ENCODE assay signal across 14 cellular contexts in genomic region chr17:67532326-67532871, GRCh38.
A peak's percentile ranks its signal among the peaks of the same experiment; 100 is the strongest.
DNase-seq lines count a peak whose midpoint lies in the region; ATAC-seq lines count a peak whose summit lies in the region.
"Had no signal": no experiment of that assay in that cellular context is flagged by ENCODE, and none has a peak within 500 bp of the region (broad histone marks: within the 10 kb centered on the region; RNA-seq: fewer than 3 reads in every experiment).

No MANE protein-coding gene starts in this region.

- no peak for ATAC-seq in GM21825 (IDR thresholded peaks at IDR 0.05; ENCODE audit: unreplicated experiment)
- no peak for ATAC-seq in GM21526 (IDR thresholded peaks at IDR 0.05; ENCODE audit: low FRiP score, unreplicated experiment)
- ATAC-seq: activated CD8-positive, alpha-beta T cell treated with anti-CD3 and anti-CD28 coated beads, Interleukin-2, amount 10 ng/mL, durations not matched to agents 7 days and 5 days had no signal

- H3K27ac ChIP-seq in cingulate gyrus (ENCODE audit: low read depth, low read length), result peak overlapping the region; percentile 77
- H3K27ac ChIP-seq: VCaP had no signal

- DNase-seq in NCI-H1694 (lab: John Stamatoyannopoulos, UW), result peak; percentile 20
- no peak for DNase-seq in NCI-H1694 treated with DMSO at 0.1 percent for 48 hours (lab: John Stamatoyannopoulos, UW)
- peak; percentile 48 for DNase-seq in NCI-H2029 treated with DMSO at 0.1 percent for 48 hours (lab: John Stamatoyannopoulos, UW)
- peak; percentile 29 for DNase-seq in pons (ENCODE audit: low spot score)
- no peak for DNase-seq in NCI-H128 (lab: John Stamatoyannopoulos, UW; ENCODE audit: unreplicated experiment)
- DNase-seq: activated CD8-positive, alpha-beta T cell treated with anti-CD3 and anti-CD28 coated beads, Interleukin-2, amount 10 ng/mL, durations not matched to agents 7 days and 5 days; dermis blood vessel endothelial cell; DMS53; H7; T-helper 1 cell had no signal

Comparison
In these comparisons a context has a peak if more than half of its experiments do, and no peak if none do; other contexts are left out.
1. DNase-seq: peak in NCI-H1694 (single experiment), NCI-H2029 treated with DMSO at 0.1 percent for 48 hours (single experiment) and pons (single experiment); none in NCI-H1694 treated with DMSO at 0.1 percent for 48 hours (single experiment) and NCI-H128 (single experiment).